Comparison of ENCODE assay signal across 17 cellular contexts in genomic region chr14:88749139-88749538, GRCh38. TPM values are rescaled to one million over a fixed set of nuclear protein-coding genes. Genes with fewer than 3 reads are reported as not detected.
"Had no signal": no experiment of that assay in that cellular context is flagged by ENCODE, and none has a peak within 500 bp of the region (broad histone marks: within the 10 kb centered on the region; RNA-seq: fewer than 3 reads in every experiment).

No MANE protein-coding gene starts in this region.

- H3K36me3 ChIP-seq: cardiac muscle cell, sigmoid colon had no signal

- H3K9me3 ChIP-seq: psoas muscle, sigmoid colon, testis had no signal

- DNase-seq: activated CD4-positive, alpha-beta memory T cell treated with anti-CD3 and anti-CD28 coated beads, Interleukin-2, amount 10 ng/mL, durations not matched to agents 7 days and 5 days; activated CD4-positive, alpha-beta T cell treated with anti-CD3 and anti-CD28 coated beads for 4 hours; activated CD8-positive, alpha-beta memory T cell treated with anti-CD3 and anti-CD28 coated beads, Interleukin-2, amount 10 ng/mL, durations not matched to agents 7 days and 5 days; activated naive CD4-positive, alpha-beta T cell; activated naive CD8-positive, alpha-beta T cell treated with anti-CD3 and anti-CD28 coated beads for 36 hours; amniotic stem cell; effector CD8-positive, alpha-beta T cell; left ventricle myocardium superior; naive thymus-derived CD4-positive, alpha-beta T cell; psoas muscle; sigmoid colon; stimulated activated CD4-positive, alpha-beta T cell treated with anti-CD3 and anti-CD28 coated beads, Interleukin-4, amount 100 ng/mL, for 24 hours; testis had no signal

- H3K27ac ChIP-seq: cardiac muscle cell, psoas muscle, sigmoid colon, testis had no signal

- H3K4me1 ChIP-seq: psoas muscle, testis had no signal

- H3K4me3 ChIP-seq: cardiac muscle cell, psoas muscle, sigmoid colon, testis had no signal

- ATAC-seq: activated CD8-positive, alpha-beta memory T cell treated with anti-CD3 and anti-CD28 coated beads, Interleukin-2, amount 10 ng/mL, durations not matched to agents 7 days and 5 days; left ventricle myocardium superior; naive thymus-derived CD4-positive, alpha-beta T cell; psoas muscle; stimulated activated memory B cell treated with anti-CD40 and anti-IgM and Interleukin-4, amounts not matched to agents 10 μg/mL and 1 μg/mL and 100 μg/mL, for 72 hours; WTC11 had no signal

- H3K27me3 ChIP-seq: cardiac muscle cell, sigmoid colon, testis had no signal

RNA-seq across cellular contexts. Expression of gene EML5, which starts 43.6 kb away (rescaled TPM):
- total RNA-seq: chondrocyte had no signal
